In the genomic region with DNA sequence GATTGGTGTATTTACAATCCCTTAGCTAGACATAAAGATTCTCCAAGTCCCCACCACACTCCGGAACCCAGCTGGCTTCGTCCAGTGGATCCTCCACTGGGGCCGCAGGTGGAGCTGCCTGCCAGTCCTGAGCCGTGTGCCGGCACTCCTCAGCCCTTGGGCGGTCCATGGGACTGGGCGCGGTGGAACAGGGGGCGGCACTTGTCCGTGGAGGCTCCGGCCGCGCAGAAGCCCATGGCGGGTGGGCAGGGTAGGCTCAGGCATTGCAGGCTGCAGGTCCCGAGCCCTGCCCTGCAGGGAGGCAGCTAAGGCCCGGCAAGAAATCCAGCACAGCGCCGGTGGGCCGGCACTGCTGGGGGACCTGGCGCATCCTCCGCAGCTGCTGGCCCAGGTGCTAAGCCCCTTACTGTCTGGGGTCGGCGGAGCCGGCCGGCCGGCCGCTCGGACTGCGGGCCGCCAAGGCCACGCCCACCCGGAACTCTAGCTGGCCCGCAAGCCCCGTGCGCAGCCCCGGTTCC, we compare ENCODE assay signal across 23 cellular contexts. TPM values are rescaled to one million over a fixed set of nuclear protein-coding genes. Genes with fewer than 3 reads are reported as not detected.
DNase-seq lines count a peak whose midpoint lies in the region; ATAC-seq, FAIRE-seq and TF ChIP-seq lines count a peak whose summit lies in the region.
"Had no signal": no experiment of that assay in that cellular context is flagged by ENCODE, and none has a peak within 500 bp of the region (broad histone marks: within the 10 kb centered on the region; RNA-seq: fewer than 3 reads in every experiment).

No MANE protein-coding gene starts in this region.

- CTCF ChIA-PET in activated CD8-positive, alpha-beta memory T cell treated with anti-CD3 and anti-CD28 coated beads, Interleukin-2, amount 10 ng/mL, durations not matched to agents 7 days and 5 days (lab: Charles Lee), result interaction anchor here (0.9 to 4.4 kb wide), 7 partner anchors 11 to 573 kb away, joined by 3 to 16 read pairs (median 4); a partner anchor contains a TSS
- CTCF ChIA-PET in H1 (lab: Charles Lee; ENCODE audit: partially characterized antibody), result interaction anchor here (0.9 to 4.8 kb wide), 7 partner anchors 12 to 267 kb away, joined by 3 to 33 read pairs (median 5); no protein-coding TSS in a partner anchor

- H3K14ac ChIP-seq in H1 (ENCODE audit: insufficient read length) (no peak overlapping the region), trophoblast cell (ENCODE audit: low read length) (no peak overlapping the region)

- peak overlapping the region; percentile 23 to 44; a peak in 2 of 4 replicates for H3K4me2 ChIP-seq in H1 (ENCODE audit: insufficient read depth in 1 of 2, low read depth in 2 of 2, low read length in 2 of 2)
- no peak overlapping the region for H3K4me2 ChIP-seq in trophoblast cell (ENCODE audit: low read length)
- H3K4me2 ChIP-seq: A549 had no signal

- ATAC-seq in activated CD8-positive, alpha-beta memory T cell treated with anti-CD3 and anti-CD28 coated beads, Interleukin-2, amount 10 ng/mL, durations not matched to agents 7 days and 5 days, result no peak
- no peak for ATAC-seq in HG02763 (IDR thresholded peaks at IDR 0.05; ENCODE audit: unreplicated experiment)
- ATAC-seq: A549, left ventricle myocardium superior, mucosa of descending colon, SK-N-SH treated with all-trans-retinoic acid at 6 μM for 48 hours had no signal

- H3K27me3 Mint-ChIP-seq in activated CD8-positive, alpha-beta memory T cell treated with anti-CD3 and anti-CD28 coated beads, Interleukin-2, amount 10 ng/mL, durations not matched to agents 7 days and 5 days, result no peaks in the 10 kb centered on the region

- no peak overlapping the region for H4K91ac ChIP-seq in H1 (replicated peaks; ENCODE audit: insufficient read length, low read length)
- H4K91ac ChIP-seq in trophoblast cell (ENCODE audit: low read depth, low read length), result no peak overlapping the region

- no peak overlapping the region for H3K4me3 Mint-ChIP-seq in activated CD8-positive, alpha-beta memory T cell treated with anti-CD3 and anti-CD28 coated beads, Interleukin-2, amount 10 ng/mL, durations not matched to agents 7 days and 5 days
- H3K4me3 Mint-ChIP-seq: HFFc6 had no signal

- H3K56ac ChIP-seq in H1 (replicated peaks; ENCODE audit: insufficient read length, low read depth, low read length), result no peak overlapping the region

- H3K23ac ChIP-seq in H1 (ENCODE audit: insufficient read length), result no peak overlapping the region
- no peak overlapping the region for H3K23ac ChIP-seq in trophoblast cell (ENCODE audit: low read length)

- TF ChIP-seq CTCF in H1 (IDR thresholded peaks at IDR 0.05; ENCODE audit: control extremely low read depth in 1 of 3, insufficient read depth in 1 of 3, low read depth in 1 of 3, low read length in 3 of 3), result no peak

- 0 out of 2 replicates have a peak, but pooled peaks cover 4% of the 10 kb centered on the region for H3K23me2 ChIP-seq in H1 (ENCODE audit: low read depth, low read length)

- H3K9me3 Mint-ChIP-seq in activated CD8-positive, alpha-beta memory T cell treated with anti-CD3 and anti-CD28 coated beads, Interleukin-2, amount 10 ng/mL, durations not matched to agents 7 days and 5 days (ENCODE audit: low read depth), result no peaks in the 10 kb centered on the region
- H3K9me3 Mint-ChIP-seq: HFFc6 had no signal

- peak overlapping the region; percentile 87 for H3K27ac Mint-ChIP-seq in activated CD8-positive, alpha-beta memory T cell treated with anti-CD3 and anti-CD28 coated beads, Interleukin-2, amount 10 ng/mL, durations not matched to agents 7 days and 5 days
- H3K27ac Mint-ChIP-seq: HFFc6 had no signal

- no peaks in the 10 kb centered on the region for H3K79me2 ChIP-seq in H1 (ENCODE audit: control insufficient read depth in 1 of 2, insufficient read depth in 2 of 2, low read length in 2 of 2)
- no peaks in the 10 kb centered on the region for H3K79me2 ChIP-seq in trophoblast cell (ENCODE audit: control insufficient read depth, insufficient read depth, low read length, poor library complexity)

- no peak overlapping the region for H2BK12ac ChIP-seq in H1 (ENCODE audit: low read depth, low read length)
- no peak overlapping the region for H2BK12ac ChIP-seq in trophoblast cell (ENCODE audit: low read length)

- H3K9me3 ChIP-seq in ES-I3 (ENCODE audit: control insufficient read depth, insufficient read depth, low read length) (no peaks in the 10 kb centered on the region), H1 (ENCODE audit: insufficient read depth in 2 of 2, low read depth in 1 of 2, low read length in 1 of 2) (peaks cover 0 to 2% of the 10 kb centered on the region in 2 experiments; a peak in 1 of 4 replicates), trophoblast cell (ENCODE audit: insufficient read depth, low read depth, low read length) (no peaks in the 10 kb centered on the region)
- H3K9me3 ChIP-seq: A549, esophagus squamous epithelium, mucosa of descending colon had no signal

- H3K36me3 ChIP-seq in ES-I3 (ENCODE audit: insufficient read depth, low read length), result no peaks in the 10 kb centered on the region
- H3K36me3 ChIP-seq in H1 (ENCODE audit: control insufficient read depth in 2 of 4, insufficient read depth in 4 of 4, low read length in 3 of 4), result no peaks in the 10 kb centered on the region
- no peaks in the 10 kb centered on the region for H3K36me3 ChIP-seq in trophoblast cell (ENCODE audit: control insufficient read depth in 1 of 2, insufficient read depth in 2 of 2, low read length in 2 of 2)
- H3K36me3 ChIP-seq: esophagus squamous epithelium had no signal

- no peak for FAIRE-seq in H1 (lab: Jason Lieb, UNC)
- FAIRE-seq: A549, urothelium cell line had no signal

- peaks cover 3% of the 10 kb centered on the region; the same call in 1 of the 2 replicates for H3K4me1 ChIP-seq in ES-I3 (ENCODE audit: insufficient read depth, low read length)
- H3K4me1 ChIP-seq in H1 (replicated peaks in 1 of 4; ENCODE audit: control insufficient read depth in 3 of 4, insufficient read depth in 4 of 4, low read length in 3 of 4), result peaks cover 0 to 4% (median 1%) of the 10 kb centered on the region in 4 experiments; a peak in 1 of 7 replicates
- H3K4me1 ChIP-seq in trophoblast cell (ENCODE audit: control insufficient read depth in 1 of 2, insufficient read depth in 2 of 2, low read length in 2 of 2), result peaks cover 3 to 4% of the 10 kb centered on the region in 2 experiments

- H3K9ac ChIP-seq in ES-I3 (ENCODE audit: low read depth, low read length) (peak overlapping the region; percentile 57), H1 (replicated peaks in 1 of 4; ENCODE audit: extremely low read depth in 1 of 4, low read depth in 3 of 4, low read length in 3 of 4) (no peak overlapping the region), trophoblast cell (ENCODE audit: low read length) (no peak overlapping the region)

- POLR2A ChIA-PET in H1 (lab: Charles Lee; ENCODE audit: partially characterized antibody), result interaction anchor here (0.6 to 8.3 kb wide), 25 partner anchors 8 to 156 kb away, joined by 3 to 123 read pairs (median 4); a partner anchor contains a TSS

- DNase-seq in activated CD8-positive, alpha-beta memory T cell treated with anti-CD3 and anti-CD28 coated beads, Interleukin-2, amount 10 ng/mL, durations not matched to agents 7 days and 5 days, result no peak
- no peak for DNase-seq in activated CD8-positive, alpha-beta memory T cell treated with anti-CD3 and anti-CD28 coated beads, Interleukin-2, amount 50 U/mL, for 4 hours
- DNase-seq in H1 (ENCODE audit: low read depth in 1 of 2, low spot score in 2 of 2), result peak in 1 of 2 experiments; percentile 70
- DNase-seq in trophoblast cell, result no peak
- no peak for DNase-seq in NOMO-1 (lab: John Stamatoyannopoulos, UW; ENCODE audit: unreplicated experiment in 2 of 2)
- DNase-seq in kidney tubule cell (ENCODE audit: low spot score), result no peak
- DNase-seq: anterior cingulate cortex, EL, esophagus squamous epithelium, HFFc6, left ventricle myocardium superior, mucosa of descending colon, NCI-H1417, NCI-H510A, retina had no signal

- H2BK120ac ChIP-seq in H1 (replicated peaks; ENCODE audit: low read depth, low read length), result no peak overlapping the region
- H2BK120ac ChIP-seq in trophoblast cell (ENCODE audit: insufficient read depth, low read length, poor library complexity), result no peak overlapping the region

- 70% methylated on average over 28 of the region's 36 CpGs; no CpG with 5 or more reads in 1 of the 2 experiments for WGBS in H1 (ENCODE audit: extremely low coverage in 1 of 2, insufficient coverage in 1 of 2, insufficient read length in 1 of 2, insufficient replicate concordance in 2 of 2, low coverage in 1 of 2, low lambda C conversion rate in 2 of 2, missing lambda C conversion rate in 1 of 2), 2 experiments
- no CpG with 5 or more reads among the region's 36 CpGs for WGBS in trophoblast cell (ENCODE audit: extremely low coverage, insufficient coverage, insufficient read length)

- H3K4me1 Mint-ChIP-seq in activated CD8-positive, alpha-beta memory T cell treated with anti-CD3 and anti-CD28 coated beads, Interleukin-2, amount 10 ng/mL, durations not matched to agents 7 days and 5 days, result peaks cover 47% of the 10 kb centered on the region

- H3K4ac ChIP-seq in H1 (replicated peaks; ENCODE audit: insufficient read length, low read depth, low read length), result no peak overlapping the region
- H3K4ac ChIP-seq in trophoblast cell (ENCODE audit: low read depth, low read length), result no peak overlapping the region

- H3K36me3 Mint-ChIP-seq in activated CD8-positive, alpha-beta memory T cell treated with anti-CD3 and anti-CD28 coated beads, Interleukin-2, amount 10 ng/mL, durations not matched to agents 7 days and 5 days, result no peaks in the 10 kb centered on the region

- H4K5ac ChIP-seq in H1 (ENCODE audit: insufficient read length, low read depth, low read length), result no peak overlapping the region

- H3K27ac ChIP-seq in H1 (ENCODE audit: low read depth, low read length), result no peak overlapping the region
- no peak overlapping the region for H3K27ac ChIP-seq in trophoblast cell (ENCODE audit: low read depth, low read length)
- H3K27ac ChIP-seq: A549, esophagus squamous epithelium had no signal

- no peak overlapping the region for H2BK5ac ChIP-seq in H1 (ENCODE audit: low read depth, low read length)
- no peak overlapping the region for H2BK5ac ChIP-seq in trophoblast cell (ENCODE audit: low read depth, low read length, poor library complexity)

- H3K79me1 ChIP-seq in H1 (ENCODE audit: low read depth, low read length), result no peaks in the 10 kb centered on the region
- H3K79me1 ChIP-seq in trophoblast cell (ENCODE audit: low read length), result peaks cover 9% of the 10 kb centered on the region

- H2AK5ac ChIP-seq in H1 (ENCODE audit: low read depth, low read length) (no peak overlapping the region), trophoblast cell (ENCODE audit: low read length) (no peak overlapping the region)

- H3K4me3 ChIP-seq in H1 (ENCODE audit: extremely low read depth in 1 of 4, insufficient read depth in 2 of 4, low read depth in 3 of 4, low read length in 4 of 4), result peak overlapping the region in 3 of 4 experiments; percentile 3 to 38 (median 19); a peak in 6 of 8 replicates
- no peak overlapping the region for H3K4me3 ChIP-seq in trophoblast cell (ENCODE audit: low read depth, low read length)
- H3K4me3 ChIP-seq: A549, mucosa of descending colon had no signal

- no peaks in the 10 kb centered on the region for H4K20me1 ChIP-seq in H1 (replicated peaks in 1 of 2; ENCODE audit: control insufficient read depth in 1 of 2, insufficient read depth in 2 of 2, low read length in 2 of 2)

- H4K12ac ChIP-seq in trophoblast cell (ENCODE audit: low read depth, low read length), result no peak overlapping the region

- no peak for TF ChIP-seq POLR2A in H1 (IDR thresholded peaks at IDR 0.05; ENCODE audit: control extremely low read depth in 1 of 2, low read depth in 2 of 2, low read length in 2 of 2)

- TF ChIP-seq RAD21 in H1 (IDR thresholded peaks at IDR 0.05 in 1 of 2, conservative IDR thresholded peaks at IDR 0.05 in 1 of 2; ENCODE audit: low read depth in 2 of 2, low read length in 2 of 2), result no peak

- H2BK15ac ChIP-seq in H1 (ENCODE audit: low read length), result no peak overlapping the region

- no peak overlapping the region; the same call in 1 of the 2 replicates for H3K18ac ChIP-seq in H1 (ENCODE audit: extremely low read depth, low read length)
- H3K18ac ChIP-seq in trophoblast cell (ENCODE audit: low read length), result no peak overlapping the region

- H3K27me3 ChIP-seq in H1 (replicated peaks in 1 of 4; ENCODE audit: control insufficient read depth in 3 of 4, extremely low read depth in 1 of 4, insufficient read depth in 3 of 4, low read length in 3 of 4) (no peaks in the 10 kb centered on the region), trophoblast cell (ENCODE audit: insufficient read depth, low read length) (no peaks in the 10 kb centered on the region)
- H3K27me3 ChIP-seq: esophagus squamous epithelium had no signal

- H2AFZ ChIP-seq in H1 (ENCODE audit: low read length) (no peak overlapping the region), trophoblast cell (ENCODE audit: insufficient read depth, low read length, poor library complexity) (no peak overlapping the region)

- no peak overlapping the region for H2BK20ac ChIP-seq in H1 (ENCODE audit: low read length)

- H4K8ac ChIP-seq in H1 (ENCODE audit: extremely low read depth, insufficient read depth, low read length), result peak overlapping the region; percentile 93; the same call in 1 of the 2 replicates
- H4K8ac ChIP-seq in trophoblast cell (ENCODE audit: low read depth, low read length), result peak overlapping the region; percentile 18

- TF ChIP-seq EP300 in H1 (IDR thresholded peaks at IDR 0.05; ENCODE audit: borderline replicate concordance in 1 of 2, low read depth in 2 of 2, low read length in 2 of 2), result no peak

RNA-seq across cellular contexts. Expression of a gene that starts 3.5 kb away (rescaled TPM):
- 10 to 100 TPM in 1 of 2 experiments, not detected in 1; 15.8 TPM for total RNA-seq in activated CD8-positive, alpha-beta memory T cell treated with anti-CD3 and anti-CD28 coated beads, Interleukin-2, amount 10 ng/mL, durations not matched to agents 7 days and 5 days
- not detected in 2 replicates for total RNA-seq in H1 (2021; fragmentation: NEBNext Ultra II Directional; extraction: Animal tissue kit (Norgen Biotek cat#: 25700))
- polyA plus RNA-seq in H1 (2011; rRNA removed), result not detected in 2 replicates
- not detected for polyA plus RNA-seq in H1 (2011; cell fraction: cytosol; rRNA removed)
- not detected for polyA plus RNA-seq in H1 (2011; cell fraction: nucleus; rRNA removed)
- polyA plus RNA-seq in H1 (2012, experiment 1 of 2), result not detected in 4 replicates
- polyA plus RNA-seq in H1 (2012, experiment 2 of 2), result not detected
- not detected for polyA plus RNA-seq in H1 (2013, experiment 1 of 2)
- polyA plus RNA-seq in H1 (2013, experiment 2 of 2), result not detected
- under 0.01 TPM in 2 replicates for polyA minus RNA-seq in H1 (2011; rRNA and poly(A)+ RNA removed)
- 649 TPM for polyA minus RNA-seq in H1 (2011; cell fraction: cytosol; rRNA and poly(A)+ RNA removed)
- under 0.01 TPM for polyA minus RNA-seq in H1 (2011; cell fraction: nucleus; rRNA and poly(A)+ RNA removed)
- not detected in 2 replicates for polyA plus RNA-seq in trophoblast cell (2013)
- total RNA-seq: esophagus squamous epithelium, RPMI7951, subcutaneous adipose tissue had no signal
- polyA plus RNA-seq: A549, BJ had no signal

RNA-seq across cellular contexts. Expression of a gene that starts 5.1 kb away (rescaled TPM):
- not detected for total RNA-seq in activated CD8-positive, alpha-beta memory T cell treated with anti-CD3 and anti-CD28 coated beads, Interleukin-2, amount 10 ng/mL, durations not matched to agents 7 days and 5 days
- not detected in 2 replicates for total RNA-seq in H1 (2021; fragmentation: NEBNext Ultra II Directional; extraction: Animal tissue kit (Norgen Biotek cat#: 25700))
- not detected in 2 replicates for polyA plus RNA-seq in H1 (2011; rRNA removed)
- not detected for polyA plus RNA-seq in H1 (2011; cell fraction: cytosol; rRNA removed)
- not detected for polyA plus RNA-seq in H1 (2011; cell fraction: nucleus; rRNA removed)
- not detected in 4 replicates for polyA plus RNA-seq in H1 (2012, experiment 1 of 2)
- not detected for polyA plus RNA-seq in H1 (2012, experiment 2 of 2)
- polyA plus RNA-seq in H1 (2013, experiment 1 of 2), result not detected
- polyA plus RNA-seq in H1 (2013, experiment 2 of 2), result not detected
- polyA minus RNA-seq in H1 (2011; rRNA and poly(A)+ RNA removed), result under 0.01 TPM in 2 replicates
- polyA minus RNA-seq in H1 (2011; cell fraction: cytosol; rRNA and poly(A)+ RNA removed), result not detected
- polyA minus RNA-seq in H1 (2011; cell fraction: nucleus; rRNA and poly(A)+ RNA removed), result under 0.01 TPM
- polyA plus RNA-seq in trophoblast cell (2013), result not detected in 2 replicates
- total RNA-seq: esophagus squamous epithelium, HFFc6, left ventricle myocardium superior, mucosa of descending colon, RPMI7951, subcutaneous adipose tissue had no signal
- polyA plus RNA-seq: A549, BJ had no signal

RNA-seq across cellular contexts. Expression of a gene that starts 14.3 kb away (rescaled TPM):
- total RNA-seq in activated CD8-positive, alpha-beta memory T cell treated with anti-CD3 and anti-CD28 coated beads, Interleukin-2, amount 10 ng/mL, durations not matched to agents 7 days and 5 days, result 10 to 100 TPM; 11.7 to 19.7 TPM
- total RNA-seq in H1 (2021; fragmentation: NEBNext Ultra II Directional; extraction: Animal tissue kit (Norgen Biotek cat#: 25700)), result 3.7 and 5.0 TPM in 2 replicates
- 3.7 and 3.8 TPM in 2 replicates for polyA plus RNA-seq in H1 (2011; rRNA removed)
- polyA plus RNA-seq in H1 (2011; cell fraction: cytosol; rRNA removed), result 4.1 TPM
- polyA plus RNA-seq in H1 (2011; cell fraction: nucleus; rRNA removed), result 3.2 TPM
- 4.0 to 4.4 TPM (median 4.1 TPM) in 4 replicates for polyA plus RNA-seq in H1 (2012, experiment 1 of 2)
- polyA plus RNA-seq in H1 (2012, experiment 2 of 2), result 4.1 TPM
- polyA plus RNA-seq in H1 (2013, experiment 1 of 2), result 3.3 TPM
- 3.8 TPM for polyA plus RNA-seq in H1 (2013, experiment 2 of 2)
- 4.2 and 4.4 TPM in 2 replicates for polyA minus RNA-seq in H1 (2011; rRNA and poly(A)+ RNA removed)
- 4.0 TPM for polyA minus RNA-seq in H1 (2011; cell fraction: cytosol; rRNA and poly(A)+ RNA removed)
- 7.2 TPM for polyA minus RNA-seq in H1 (2011; cell fraction: nucleus; rRNA and poly(A)+ RNA removed)
- polyA plus RNA-seq in trophoblast cell (2013), result 3.5 and 3.9 TPM in 2 replicates
